7 cellular contexts compared by ENCODE assay signal in genomic region chr7:158508321-158508720, GRCh38.
DNase-seq lines count a peak whose midpoint lies in the region; TF ChIP-seq lines count a peak whose summit lies in the region.
"Not testable (repeated sequence)": the region's sequence is repeated elsewhere in the genome, so short reads cannot be mapped to it uniquely, and the experiment has no call there.

No MANE protein-coding gene starts in this region.

- peaks cover 57% of the 10 kb centered on the region for H3K9me3 Mint-ChIP-seq in Caco-2 (ENCODE audit: unreplicated experiment)
- peaks cover 58% of the 10 kb centered on the region for H3K9me3 Mint-ChIP-seq in endothelial cell (ENCODE audit: unreplicated experiment)

- CTCF ChIA-PET in Caco-2 (lab: Charles Lee) = interaction anchor here (0.6 kb wide), 1 partner anchor 139 kb away, joined by 3 read pairs; no protein-coding TSS in a partner anchor

- H3K36me3 ChIP-seq in Caco-2 (ENCODE audit: control insufficient read depth, insufficient read depth, low read length); mucosa of rectum (ENCODE audit: control insufficient read depth in 2 of 2, insufficient read depth in 2 of 2, low read length in 2 of 2): not testable (repeated sequence)

- H3K9ac ChIP-seq in mucosa of rectum (ENCODE audit: low read depth in 1 of 2, low read length in 2 of 2) = not testable (repeated sequence)

- H3K4me3 Mint-ChIP-seq in Caco-2 (ENCODE audit: unreplicated experiment) = peak overlapping the region; percentile 72
- peak overlapping the region; percentile 47 for H3K4me3 Mint-ChIP-seq in endothelial cell (ENCODE audit: unreplicated experiment)

- H3K27ac Mint-ChIP-seq in Caco-2 (ENCODE audit: unreplicated experiment) = peak overlapping the region; percentile 67
- not testable (repeated sequence) for H3K27ac Mint-ChIP-seq in endothelial cell (ENCODE audit: unreplicated experiment)

- peaks cover 17% of the 10 kb centered on the region; the same call in 1 of the 2 replicates for H3K9me3 ChIP-seq in Caco-2
- H3K9me3 ChIP-seq in mucosa of rectum (ENCODE audit: control insufficient read depth in 2 of 2, low read length in 2 of 2) = peaks cover 0 to 12% of the 10 kb centered on the region in 2 donors

- H3K27ac ChIP-seq in mucosa of rectum (ENCODE audit: low read depth in 2 of 2, low read length in 2 of 2) = peak overlapping the region; percentile 36 to 64

- peak overlapping the region; percentile 18 for H3K4me3 ChIP-seq in Caco-2 (ENCODE audit: low read depth, low read length)
- not testable (repeated sequence) for H3K4me3 ChIP-seq in mucosa of rectum (ENCODE audit: low read length in 2 of 2)

- H3K36me3 Mint-ChIP-seq in Caco-2 (ENCODE audit: insufficient read depth, unreplicated experiment) (peaks cover 23% of the 10 kb centered on the region), endothelial cell (ENCODE audit: low read depth, unreplicated experiment) (peaks cover 25% of the 10 kb centered on the region)

- intact Hi-C loops in Caco-2 (cut with micrococcal nuclease; ENCODE audit: unreplicated experiment) = not testable (repeated sequence)

- not testable (repeated sequence) for BruUV-seq in Caco-2 (replicated peaks; lab: Mats Ljungman, UMichigan)

- H3K27me3 Mint-ChIP-seq in Caco-2 (ENCODE audit: insufficient read depth, unreplicated experiment) = not testable (repeated sequence)
- H3K27me3 Mint-ChIP-seq in endothelial cell (ENCODE audit: unreplicated experiment) = peaks cover 17% of the 10 kb centered on the region

- not testable (repeated sequence) for H3K4me1 Mint-ChIP-seq in Caco-2 (ENCODE audit: low read depth, unreplicated experiment); endothelial cell (ENCODE audit: unreplicated experiment)

- not testable (repeated sequence) for H3K4me1 ChIP-seq in Caco-2; mucosa of rectum (ENCODE audit: control insufficient read depth in 2 of 2, insufficient read depth in 2 of 2, low read length in 2 of 2)

- DNase-seq in Caco-2 = peak; percentile 65 to 77
- DNase-seq in HT1080 (ENCODE audit: low read depth) = peak; percentile 29
- DNase-seq in NCI-H1417 (lab: John Stamatoyannopoulos, UW) = peak in 2 of 3 experiments; percentile 69 to 88
- DNase-seq in NCI-H69 (lab: John Stamatoyannopoulos, UW) = peak; percentile 95
- peak; percentile 98 for DNase-seq in SW480 (ENCODE audit: low spot score)
- not testable (repeated sequence) for DNase-seq in endothelial cell (ENCODE audit: low spot score)

- POLR2A ChIA-PET in Caco-2 (lab: Charles Lee) = not testable (repeated sequence)

- H3K27me3 ChIP-seq in Caco-2 (replicated peaks; ENCODE audit: control insufficient read depth, insufficient read depth, low read length); mucosa of rectum (ENCODE audit: control insufficient read depth in 2 of 2, insufficient read depth in 2 of 2, low read length in 2 of 2): not testable (repeated sequence)

- not testable (repeated sequence) for TF ChIP-seq CTCF in Caco-2 (IDR thresholded peaks at IDR 0.05; ENCODE audit: insufficient read depth in 1 of 2, low read depth in 1 of 2, low read length in 1 of 2, severe bottlenecking in 1 of 2, unreplicated experiment in 1 of 2); endothelial cell (IDR thresholded peaks at IDR 0.05; ENCODE audit: unreplicated experiment)
